Comparison of ENCODE assay signal across 8 cellular contexts in genomic region chr16:48384982-48385271, GRCh38. TPM values are rescaled to one million over a fixed set of nuclear protein-coding genes. Genes with fewer than 3 reads are reported as not detected.
DNase-seq lines count a peak whose midpoint lies in the region; ATAC-seq and TF ChIP-seq lines count a peak whose summit lies in the region.

No MANE protein-coding gene starts in this region.

- ATAC-seq in GM19023 (IDR thresholded peaks at IDR 0.05; ENCODE audit: unreplicated experiment) (peak; percentile 59), HG03097 (IDR thresholded peaks at IDR 0.05; ENCODE audit: low FRiP score, unreplicated experiment) (peak; percentile 43), WTC11 (no peak; the same call in 1 of the 2 replicates)
- ATAC-seq in stimulated activated naive B cell treated with anti-CD40 and anti-IgM and Interleukin-4, amounts not matched to agents 10 μg/mL and 1 μg/mL and 100 μg/mL, for 72 hours (replicated peaks), result peak; percentile 76 to 79

- peaks cover 43% of the 10 kb centered on the region for H3K4me1 Mint-ChIP-seq in WTC11
- peaks cover 23 to 34% of the 10 kb centered on the region in 2 donors for H3K4me1 Mint-ChIP-seq in stimulated activated naive B cell treated with anti-CD40 and anti-IgM and Interleukin-4, amounts not matched to agents 10 μg/mL and 1 μg/mL and 100 μg/mL, for 72 hours

- no peaks in the 10 kb centered on the region for H3K36me3 ChIP-seq in hepatocyte (replicated peaks; ENCODE audit: insufficient read depth, low read depth)

- H3K4me3 Mint-ChIP-seq in WTC11, result no peak overlapping the region
- H3K4me3 Mint-ChIP-seq in stimulated activated naive B cell treated with anti-CD40 and anti-IgM and Interleukin-4, amounts not matched to agents 10 μg/mL and 1 μg/mL and 100 μg/mL, for 72 hours, result peak overlapping the region; percentile 92 to 93

- DNase-seq in WTC11 (ENCODE audit: low spot score) (no peak), hepatocyte (ENCODE audit: low spot score) (no peak), glomerular visceral epithelial cell (ENCODE audit: extremely low spot score) (no peak), AG08396 (ENCODE audit: low spot score) (no peak)
- DNase-seq in stimulated activated naive B cell treated with anti-CD40 and anti-IgM and Interleukin-4, amounts not matched to agents 10 μg/mL and 1 μg/mL and 100 μg/mL, for 72 hours, result no peak

- H3K27me3 Mint-ChIP-seq in WTC11 (ENCODE audit: low read depth), result no peaks in the 10 kb centered on the region
- no peaks in the 10 kb centered on the region for H3K27me3 Mint-ChIP-seq in stimulated activated naive B cell treated with anti-CD40 and anti-IgM and Interleukin-4, amounts not matched to agents 10 μg/mL and 1 μg/mL and 100 μg/mL, for 72 hours

- no peaks in the 10 kb centered on the region for H3K27me3 ChIP-seq in hepatocyte

- H3K9me2 ChIP-seq in hepatocyte (replicated peaks; ENCODE audit: insufficient read depth), result no peaks in the 10 kb centered on the region

- POLR2A ChIA-PET in WTC11 (lab: Charles Lee), result interaction anchor here (1.0 to 4.1 kb wide), 4 partner anchors 8 to 29 kb away, joined by 3 to 28 read pairs (median 4); no protein-coding TSS in a partner anchor

- H2AFZ ChIP-seq in hepatocyte, result no peak overlapping the region

- CTCF ChIA-PET in WTC11 (lab: Charles Lee), result interaction anchor here (0.9 to 1.4 kb wide), 5 partner anchors 15 to 238 kb away, joined by 3 to 9 read pairs (median 5); no protein-coding TSS in a partner anchor

- no peak overlapping the region for H3K27ac Mint-ChIP-seq in WTC11
- peak overlapping the region; percentile 89 for H3K27ac Mint-ChIP-seq in stimulated activated naive B cell treated with anti-CD40 and anti-IgM and Interleukin-4, amounts not matched to agents 10 μg/mL and 1 μg/mL and 100 μg/mL, for 72 hours

- H4K20me1 ChIP-seq in hepatocyte (ENCODE audit: insufficient read depth, poor library complexity, severe bottlenecking), result peaks cover 39% of the 10 kb centered on the region

- peaks cover 9% of the 10 kb centered on the region for H3K4me1 ChIP-seq in hepatocyte (ENCODE audit: insufficient read depth)

- H3K4me3 ChIP-seq in hepatocyte, result peak overlapping the region; percentile 91

- H3K36me3 Mint-ChIP-seq in WTC11, result 0 out of 2 replicates have a peak, but pooled peaks cover 2% of the 10 kb centered on the region
- H3K36me3 Mint-ChIP-seq in stimulated activated naive B cell treated with anti-CD40 and anti-IgM and Interleukin-4, amounts not matched to agents 10 μg/mL and 1 μg/mL and 100 μg/mL, for 72 hours, result peaks cover 4 to 16% of the 10 kb centered on the region in 2 donors

- WGBS in hepatocyte (ENCODE audit: low lambda C conversion rate, missing lambda C conversion rate), result no CpG with 5 or more reads among the region's 42 CpGs

- H3K79me2 ChIP-seq in hepatocyte, result peaks cover 43% of the 10 kb centered on the region

- no peak overlapping the region for H3K4me2 ChIP-seq in hepatocyte

- H3K27ac ChIP-seq in C4-2B, result peak overlapping the region; percentile 98
- peak overlapping the region; percentile 100 for H3K27ac ChIP-seq in hepatocyte

- H3K9me3 ChIP-seq in hepatocyte (ENCODE audit: low read depth), result no peaks in the 10 kb centered on the region

- TF ChIP-seq CTCF in C4-2B (conservative IDR thresholded peaks at IDR 0.05), result no peak
- TF ChIP-seq CTCF in WTC11 (IDR thresholded peaks at IDR 0.05), result no peak
- no peak for TF ChIP-seq CTCF in hepatocyte (IDR thresholded peaks at IDR 0.05; ENCODE audit: poor library complexity)

- H3K9me3 Mint-ChIP-seq in WTC11, result no peaks in the 10 kb centered on the region
- no peaks in the 10 kb centered on the region for H3K9me3 Mint-ChIP-seq in stimulated activated naive B cell treated with anti-CD40 and anti-IgM and Interleukin-4, amounts not matched to agents 10 μg/mL and 1 μg/mL and 100 μg/mL, for 72 hours

TF ChIP-seq in WTC11, 78 proteins besides CTCF, POLR2A, EP300 and RAD21:
- TF ChIP-seq CREM (CRISPR knock-in tag; IDR thresholded peaks at IDR 0.05) (no peak), NFATC4 (CRISPR knock-in tag; IDR thresholded peaks at IDR 0.05) (0 out of 2 replicates have a peak, but pooled peaks have one; percentile 46), ZNF416 (CRISPR knock-in tag; IDR thresholded peaks at IDR 0.05) (peak; percentile 46; the same call in 1 of the 2 replicates), GRHL2 (CRISPR knock-in tag; IDR thresholded peaks at IDR 0.05; ENCODE audit: insufficient replicate concordance, severe bottlenecking) (no peak), ARID4B (CRISPR knock-in tag; IDR thresholded peaks at IDR 0.05; ENCODE audit: borderline replicate concordance) (0 out of 2 replicates have a peak, but pooled peaks have one; percentile 4), GTF2I (CRISPR knock-in tag; conservative IDR thresholded peaks at IDR 0.05) (no peak)

RNA-seq across cellular contexts. Expression of gene SIAH1, which starts 0.3 kb away (rescaled TPM):
- total RNA-seq in WTC11 (2021) (27.0 to 29.9 TPM (median 28.0 TPM) in 3 replicates), hepatocyte (40.3 and 45.5 TPM in 2 replicates)
- polyA plus RNA-seq in hepatocyte, result 38.8 and 39.2 TPM in 2 replicates
